In the genomic region with DNA sequence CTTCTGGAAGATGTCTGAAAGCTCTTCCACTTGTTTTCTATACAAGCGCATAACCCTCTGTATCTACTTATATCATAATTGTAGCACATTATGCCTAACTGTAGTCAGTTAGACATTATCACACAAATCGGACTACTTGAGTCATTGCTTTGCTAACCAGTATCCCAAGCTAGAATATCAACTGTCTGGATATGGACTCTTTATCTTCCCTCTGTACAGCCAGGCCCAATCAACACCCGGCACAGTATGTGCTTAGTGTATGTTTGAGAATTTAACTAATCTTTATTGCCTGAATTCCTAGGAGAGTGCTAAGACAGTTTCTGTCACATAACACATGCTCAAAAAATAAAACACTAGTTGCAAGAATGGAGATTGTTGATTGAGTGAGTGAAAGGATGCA, we compare ENCODE assay signal across 29 cellular contexts.
"Had no signal": no experiment of that assay in that cellular context is flagged by ENCODE, and none has a peak within 500 bp of the region (broad histone marks: within the 10 kb centered on the region; RNA-seq: fewer than 3 reads in every experiment).

No MANE protein-coding gene starts in this region.

- H3K4me1 Mint-ChIP-seq: activated CD4-positive, alpha-beta T cell treated with anti-CD3 and anti-CD28 coated beads for 36 hours; activated CD4-positive, alpha-beta T cell treated with anti-CD3 and anti-CD28 coated beads, Interleukin-2, amount 10 ng/mL, durations not matched to agents 7 days and 5 days had no signal

- H3K4me2 ChIP-seq: SK-N-SH had no signal

- H3K9ac ChIP-seq: SK-N-SH had no signal

- ATAC-seq: activated CD4-positive, alpha-beta T cell treated with anti-CD3 and anti-CD28 coated beads for 36 hours; activated CD8-positive, alpha-beta T cell treated with anti-CD3 and anti-CD28 coated beads, Interleukin-2, amount 10 ng/mL, durations not matched to agents 7 days and 5 days; activated naive CD4-positive, alpha-beta T cell treated with anti-CD3 and anti-CD28 coated beads, Interleukin-2, amount 50 U/mL, for 72 hours; body of pancreas; PC-3 had no signal

- H3K4me3 ChIP-seq: adrenal gland, body of pancreas, breast epithelium, Peyer's patch, SJSA1 had no signal

- H3K9me3 ChIP-seq: adrenal gland, body of pancreas, breast epithelium, Peyer's patch, SJSA1, SK-N-SH had no signal

- H3K27ac Mint-ChIP-seq: activated CD4-positive, alpha-beta T cell treated with anti-CD3 and anti-CD28 coated beads for 36 hours; activated CD4-positive, alpha-beta T cell treated with anti-CD3 and anti-CD28 coated beads, Interleukin-2, amount 10 ng/mL, durations not matched to agents 7 days and 5 days; activated CD8-positive, alpha-beta T cell treated with anti-CD3 and anti-CD28 coated beads, Interleukin-2, amount 10 ng/mL, durations not matched to agents 7 days and 5 days; activated naive CD4-positive, alpha-beta T cell treated with anti-CD3 and anti-CD28 coated beads for 36 hours; activated naive CD4-positive, alpha-beta T cell treated with anti-CD3 and anti-CD28 coated beads, Interleukin-2, amount 50 U/mL, for 72 hours; activated T-cell treated with anti-CD3 and anti-CD28 coated beads, Interleukin-2, amount 50 U/mL, for 24 hours; activated T-helper 2 cell treated with anti-CD3 and anti-CD28 coated beads, Interferon-gamma antibody, Interleukin-2, Interleukin-4, amounts not matched to agents 10 μg/mL and 5 μg/mL and 100 μg/mL, durations not matched to agents 14 hours and 24 hours and 36 hours; T-helper 1 cell treated with Interleukin-12 subunit alpha and Interleukin-12 subunit beta and Interleukin-4 antibody, amounts not matched to agents 30 μg/mL and 1 μg/mL, for 36 hours; T-helper 2 cell treated with Interferon-gamma antibody and Interleukin-4, amounts not matched to agents 5 μg/mL and 100 μg/mL, for 36 hours; WTC11 had no signal

- H3K4me1 ChIP-seq: adrenal gland, breast epithelium, Peyer's patch, SJSA1 had no signal

- H3K27ac ChIP-seq: adrenal gland, body of pancreas, breast epithelium, Peyer's patch, SJSA1 had no signal

- H3K36me3 Mint-ChIP-seq: activated naive CD4-positive, alpha-beta T cell treated with anti-CD3 and anti-CD28 coated beads, Interleukin-2, amount 50 U/mL, for 72 hours; WTC11 had no signal

- H3K36me3 ChIP-seq: adrenal gland, breast epithelium, Peyer's patch, SJSA1 had no signal

- DNase-seq: activated CD4-positive, alpha-beta T cell treated with anti-CD3 and anti-CD28 coated beads for 36 hours; activated CD4-positive, alpha-beta T cell treated with anti-CD3 and anti-CD28 coated beads, Interleukin-2, amount 10 ng/mL, durations not matched to agents 7 days and 5 days; activated CD4-positive, alpha-beta T cell treated with anti-CD3 and anti-CD28 coated beads, Interleukin-2, amount 50 U/mL, for 48 hours; activated CD8-positive, alpha-beta T cell treated with anti-CD3 and anti-CD28 coated beads, Interleukin-2, amount 10 ng/mL, durations not matched to agents 7 days and 5 days; activated gamma-delta T cell treated with Interleukin-2 at 50 U/mL for 16 hours; activated naive CD4-positive, alpha-beta T cell treated with anti-CD3 and anti-CD28 coated beads for 36 hours; activated T-cell treated with anti-CD3 and anti-CD28 coated beads, Interleukin-2, amount 50 U/mL, for 24 hours; adrenal gland; body of pancreas; Kasumi-1; MM.1S; MV-4-11; NCI-H1436 treated with DMSO at 0.1 percent for 48 hours; NCI-H1694 treated with DMSO at 0.1 percent for 48 hours; NCI-H2029; NCI-H345; NCI-H524 treated with DMSO at 0.1 percent for 48 hours; PC-3; Peyer's patch; RPMI8226; SHP77 treated with DMSO at 0.1 percent for 48 hours; SK-N-SH had no signal

- H3K27me3 ChIP-seq: adrenal gland, body of pancreas, breast epithelium, Peyer's patch, SJSA1 had no signal

- H3K4me3 Mint-ChIP-seq: activated CD4-positive, alpha-beta T cell treated with anti-CD3 and anti-CD28 coated beads for 36 hours; activated CD4-positive, alpha-beta T cell treated with anti-CD3 and anti-CD28 coated beads, Interleukin-2, amount 10 ng/mL, durations not matched to agents 7 days and 5 days; activated CD8-positive, alpha-beta T cell treated with anti-CD3 and anti-CD28 coated beads, Interleukin-2, amount 10 ng/mL, durations not matched to agents 7 days and 5 days; activated naive CD4-positive, alpha-beta T cell treated with anti-CD3 and anti-CD28 coated beads for 36 hours; activated T-cell treated with anti-CD3 and anti-CD28 coated beads, Interleukin-2, amount 50 U/mL, for 24 hours; T-helper 1 cell treated with Interleukin-12 subunit alpha and Interleukin-12 subunit beta and Interleukin-4 antibody, amounts not matched to agents 30 μg/mL and 1 μg/mL, for 36 hours; T-helper 2 cell treated with Interferon-gamma antibody and Interleukin-4, amounts not matched to agents 5 μg/mL and 100 μg/mL, for 36 hours; WTC11 had no signal

- H3K9me3 Mint-ChIP-seq: activated CD4-positive, alpha-beta T cell treated with anti-CD3 and anti-CD28 coated beads, Interleukin-2, amount 10 ng/mL, durations not matched to agents 7 days and 5 days; activated naive CD4-positive, alpha-beta T cell treated with anti-CD3 and anti-CD28 coated beads for 36 hours; activated naive CD4-positive, alpha-beta T cell treated with anti-CD3 and anti-CD28 coated beads, Interleukin-2, amount 50 U/mL, for 72 hours; activated T-cell treated with anti-CD3 and anti-CD28 coated beads, Interleukin-2, amount 50 U/mL, for 24 hours; activated T-helper 2 cell treated with anti-CD3 and anti-CD28 coated beads, Interferon-gamma antibody, Interleukin-2, Interleukin-4, amounts not matched to agents 10 μg/mL and 5 μg/mL and 100 μg/mL, durations not matched to agents 14 hours and 24 hours and 36 hours; T-helper 1 cell treated with Interleukin-12 subunit alpha and Interleukin-12 subunit beta and Interleukin-4 antibody, amounts not matched to agents 30 μg/mL and 1 μg/mL, for 36 hours; T-helper 2 cell treated with Interferon-gamma antibody and Interleukin-4, amounts not matched to agents 5 μg/mL and 100 μg/mL, for 36 hours had no signal
